ENCODE assay signal across 1 cellular context in the genomic region with DNA sequence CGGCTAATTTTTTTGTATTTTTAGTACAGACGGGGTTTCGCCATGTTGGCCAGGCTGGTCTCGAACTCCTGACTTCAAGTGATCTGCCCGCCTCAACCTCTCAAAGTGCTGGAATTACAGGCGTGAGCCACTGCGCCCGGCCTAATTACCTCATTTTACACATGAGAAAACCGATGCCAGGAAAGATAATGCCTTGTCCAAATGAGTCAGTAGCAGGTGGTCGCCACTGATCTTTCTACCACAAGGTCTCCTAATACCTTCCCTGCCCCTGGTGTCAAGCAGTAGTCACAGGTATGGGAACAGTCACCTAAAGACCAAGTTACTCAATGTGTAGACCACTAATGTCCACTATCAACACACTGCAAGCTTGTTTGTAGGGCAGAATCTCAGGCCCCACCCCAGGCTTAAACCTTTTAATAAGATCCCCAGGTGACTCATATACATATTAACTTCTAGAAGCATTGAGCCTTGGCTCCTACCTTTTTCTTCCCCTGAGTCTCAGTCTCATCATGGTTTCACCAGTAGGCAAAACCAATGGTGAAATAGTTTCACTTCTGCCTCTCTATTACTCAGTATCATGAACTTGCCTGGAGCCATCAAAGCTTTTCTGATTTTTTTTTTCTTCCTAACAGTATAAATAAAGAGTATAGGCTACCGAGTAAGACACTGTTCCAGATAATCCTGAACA.
TF ChIP-seq lines count a peak whose summit lies in the region.

No MANE protein-coding gene starts in this region.

TF ChIP-seq in GM23338, 12 proteins besides CTCF, POLR2A, EP300 and RAD21 (continued from another document):
- TF ChIP-seq, protein P1, sequence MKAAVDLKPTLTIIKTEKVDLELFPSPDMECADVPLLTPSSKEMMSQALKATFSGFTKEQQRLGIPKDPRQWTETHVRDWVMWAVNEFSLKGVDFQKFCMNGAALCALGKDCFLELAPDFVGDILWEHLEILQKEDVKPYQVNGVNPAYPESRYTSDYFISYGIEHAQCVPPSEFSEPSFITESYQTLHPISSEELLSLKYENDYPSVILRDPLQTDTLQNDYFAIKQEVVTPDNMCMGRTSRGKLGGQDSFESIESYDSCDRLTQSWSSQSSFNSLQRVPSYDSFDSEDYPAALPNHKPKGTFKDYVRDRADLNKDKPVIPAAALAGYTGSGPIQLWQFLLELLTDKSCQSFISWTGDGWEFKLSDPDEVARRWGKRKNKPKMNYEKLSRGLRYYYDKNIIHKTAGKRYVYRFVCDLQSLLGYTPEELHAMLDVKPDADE (IDR thresholded peaks at IDR 0.05) = no peak
- TF ChIP-seq JUNB (IDR thresholded peaks at IDR 0.05; ENCODE audit: unreplicated experiment) (no peak), STAT1 (IDR thresholded peaks at IDR 0.05; ENCODE audit: unreplicated experiment) (no peak), POLR2AphosphoS5 (IDR thresholded peaks at IDR 0.05; ENCODE audit: low read depth) (no peak), ZNF331 (CRISPR knock-in tag; IDR thresholded peaks at IDR 0.05; ENCODE audit: low read depth) (no peak), NANOG (IDR thresholded peaks at IDR 0.05; ENCODE audit: borderline replicate concordance) (no peak)
- TF ChIP-seq, protein P2, sequence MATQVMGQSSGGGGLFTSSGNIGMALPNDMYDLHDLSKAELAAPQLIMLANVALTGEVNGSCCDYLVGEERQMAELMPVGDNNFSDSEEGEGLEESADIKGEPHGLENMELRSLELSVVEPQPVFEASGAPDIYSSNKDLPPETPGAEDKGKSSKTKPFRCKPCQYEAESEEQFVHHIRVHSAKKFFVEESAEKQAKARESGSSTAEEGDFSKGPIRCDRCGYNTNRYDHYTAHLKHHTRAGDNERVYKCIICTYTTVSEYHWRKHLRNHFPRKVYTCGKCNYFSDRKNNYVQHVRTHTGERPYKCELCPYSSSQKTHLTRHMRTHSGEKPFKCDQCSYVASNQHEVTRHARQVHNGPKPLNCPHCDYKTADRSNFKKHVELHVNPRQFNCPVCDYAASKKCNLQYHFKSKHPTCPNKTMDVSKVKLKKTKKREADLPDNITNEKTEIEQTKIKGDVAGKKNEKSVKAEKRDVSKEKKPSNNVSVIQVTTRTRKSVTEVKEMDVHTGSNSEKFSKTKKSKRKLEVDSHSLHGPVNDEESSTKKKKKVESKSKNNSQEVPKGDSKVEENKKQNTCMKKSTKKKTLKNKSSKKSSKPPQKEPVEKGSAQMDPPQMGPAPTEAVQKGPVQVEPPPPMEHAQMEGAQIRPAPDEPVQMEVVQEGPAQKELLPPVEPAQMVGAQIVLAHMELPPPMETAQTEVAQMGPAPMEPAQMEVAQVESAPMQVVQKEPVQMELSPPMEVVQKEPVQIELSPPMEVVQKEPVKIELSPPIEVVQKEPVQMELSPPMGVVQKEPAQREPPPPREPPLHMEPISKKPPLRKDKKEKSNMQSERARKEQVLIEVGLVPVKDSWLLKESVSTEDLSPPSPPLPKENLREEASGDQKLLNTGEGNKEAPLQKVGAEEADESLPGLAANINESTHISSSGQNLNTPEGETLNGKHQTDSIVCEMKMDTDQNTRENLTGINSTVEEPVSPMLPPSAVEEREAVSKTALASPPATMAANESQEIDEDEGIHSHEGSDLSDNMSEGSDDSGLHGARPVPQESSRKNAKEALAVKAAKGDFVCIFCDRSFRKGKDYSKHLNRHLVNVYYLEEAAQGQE (IDR thresholded peaks at IDR 0.05; ENCODE audit: unreplicated experiment) = no peak
